In the genomic region with DNA sequence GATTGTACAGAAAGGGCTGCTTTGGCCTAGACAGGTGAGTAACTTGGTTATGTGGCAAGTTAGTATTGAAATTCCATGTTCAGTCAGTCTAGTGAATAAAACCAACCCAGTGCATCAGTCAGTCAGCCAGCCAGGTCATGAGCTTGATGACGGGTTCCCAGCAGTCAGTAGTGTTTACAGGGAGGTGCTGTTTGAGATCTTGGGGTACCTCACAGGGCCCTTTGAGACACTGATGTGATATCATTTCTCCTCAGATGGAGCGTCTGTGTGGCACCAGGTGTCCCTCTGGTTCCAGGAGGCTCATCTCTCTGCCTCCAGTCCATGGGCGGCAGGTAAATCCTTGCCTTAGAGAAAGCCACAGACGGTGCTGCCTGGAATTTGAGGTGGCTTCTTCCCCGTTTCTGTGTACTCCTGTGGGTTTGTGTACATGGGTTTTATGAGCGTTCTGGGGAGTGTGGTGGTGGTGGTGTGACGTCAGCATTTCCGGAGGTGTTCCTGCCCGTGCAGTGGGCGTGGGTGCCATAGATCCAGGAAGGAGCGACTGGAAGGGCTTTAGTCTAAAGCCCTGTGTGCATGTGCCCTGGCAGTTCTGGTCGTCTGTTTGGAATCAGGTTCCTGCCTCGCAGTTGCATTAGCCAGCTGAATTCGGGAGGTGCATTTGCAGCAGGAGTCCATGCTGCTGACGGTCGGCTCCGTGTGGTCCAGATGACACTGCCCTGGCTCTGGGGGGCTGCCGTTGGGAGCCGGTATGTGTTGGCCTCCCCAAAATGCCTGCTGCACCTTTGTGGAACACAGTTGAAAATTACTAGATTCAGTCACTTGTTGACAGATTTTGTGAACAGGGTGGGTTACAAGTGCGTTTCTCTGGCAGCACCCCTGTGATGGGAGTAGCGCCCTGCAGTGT, we compare ENCODE assay signal across 8 cellular contexts. TPM values are rescaled to one million over a fixed set of nuclear protein-coding genes. Genes with fewer than 3 reads are reported as not detected.
DNase-seq lines count a peak whose midpoint lies in the region; ATAC-seq, FAIRE-seq and TF ChIP-seq lines count a peak whose summit lies in the region.

No MANE protein-coding gene starts in this region.

- H3K9me3 ChIP-seq in kidney (ENCODE audit: control insufficient read depth in 1 of 2, low read length in 2 of 2) (no peaks in the 10 kb centered on the region), ascending aorta (no peaks in the 10 kb centered on the region)

- H3K4me1 ChIP-seq in kidney (ENCODE audit: control insufficient read depth in 1 of 2, insufficient read depth in 1 of 2, low read depth in 1 of 2, low read length in 2 of 2) (peaks cover 17 to 23% of the 10 kb centered on the region in 2 donors), ascending aorta (peaks cover 2 to 18% of the 10 kb centered on the region in 2 donors)

- CTCF ChIA-PET in HEK293T (lab: Yijun Ruan, JAX), result no interaction called here

- no peak overlapping the region for H3K9ac ChIP-seq in kidney (ENCODE audit: low read length in 2 of 2)

- H3K36me3 ChIP-seq in kidney (ENCODE audit: control insufficient read depth in 1 of 2, insufficient read depth in 2 of 2, low read length in 2 of 2), result peaks cover 0 to under 1% of the 10 kb centered on the region in 2 donors
- H3K36me3 ChIP-seq in ascending aorta, result peaks cover 0 to 9% of the 10 kb centered on the region in 2 donors

- no peak for TF ChIP-seq CTCF in kidney (IDR thresholded peaks at IDR 0.05; ENCODE audit: borderline replicate concordance, extremely low read depth, insufficient read depth)
- TF ChIP-seq CTCF in ascending aorta (IDR thresholded peaks at IDR 0.05), result no peak

- POLR2A ChIA-PET in HEK293T (lab: Yijun Ruan, JAX), result no interaction called here

- H3K27ac ChIP-seq in kidney (ENCODE audit: low read depth in 2 of 2, low read length in 2 of 2) (no peak overlapping the region), ascending aorta (no peak overlapping the region)

- no peak for FAIRE-seq in kidney (lab: Jason Lieb, UNC)

- H3K4me3 ChIP-seq in kidney (ENCODE audit: low read length in 2 of 2) (peak overlapping the region; percentile 19 to 87), ascending aorta (peak overlapping the region in 1 of 2 donors; percentile 92)

- ATAC-seq in GM21529 (IDR thresholded peaks at IDR 0.05; ENCODE audit: unreplicated experiment) (no peak), HG03342 (IDR thresholded peaks at IDR 0.05; ENCODE audit: unreplicated experiment) (no peak)

- H3K27me3 ChIP-seq in ascending aorta, result no peaks in the 10 kb centered on the region

- intact Hi-C loops in kidney (cut with DNase I) (no loop called here), ascending aorta (cut with DNase I) (loop anchor here (5.0 kb wide), 1 partner anchor 271 kb away; the partner anchor contains the start of gene SLC66A2)

- DNase-seq in NAMALWA (ENCODE audit: low spot score) (peak; percentile 8), kidney (no peak), ascending aorta (ENCODE audit: low spot score in 2 of 2) (no peak), HEK293T (ENCODE audit: extremely low spot score) (no peak)
- peak; percentile 84 for DNase-seq in activated CD8-positive, alpha-beta memory T cell treated with anti-CD3 and anti-CD28 coated beads, Interleukin-2, amount 50 U/mL, for 48 hours
- peak; percentile 24 to 41 for DNase-seq in stimulated activated CD8-positive, alpha-beta memory T cell treated with anti-CD3 and anti-CD28 coated beads, Interleukin-7, amount 100 ng/mL, for 1 hour (ENCODE audit: low read depth in 2 of 2)

TF ChIP-seq in HEK293T, 16 proteins besides CTCF, POLR2A, EP300 and RAD21:
- no peak for TF ChIP-seq ZNF384 (IDR thresholded peaks at IDR 0.05)
- TF ChIP-seq ELF4 (IDR thresholded peaks at IDR 0.05), result no peak
- TF ChIP-seq CTBP1 (IDR thresholded peaks at IDR 0.05; ENCODE audit: borderline replicate concordance), result no peak
- TF ChIP-seq, protein P1, sequence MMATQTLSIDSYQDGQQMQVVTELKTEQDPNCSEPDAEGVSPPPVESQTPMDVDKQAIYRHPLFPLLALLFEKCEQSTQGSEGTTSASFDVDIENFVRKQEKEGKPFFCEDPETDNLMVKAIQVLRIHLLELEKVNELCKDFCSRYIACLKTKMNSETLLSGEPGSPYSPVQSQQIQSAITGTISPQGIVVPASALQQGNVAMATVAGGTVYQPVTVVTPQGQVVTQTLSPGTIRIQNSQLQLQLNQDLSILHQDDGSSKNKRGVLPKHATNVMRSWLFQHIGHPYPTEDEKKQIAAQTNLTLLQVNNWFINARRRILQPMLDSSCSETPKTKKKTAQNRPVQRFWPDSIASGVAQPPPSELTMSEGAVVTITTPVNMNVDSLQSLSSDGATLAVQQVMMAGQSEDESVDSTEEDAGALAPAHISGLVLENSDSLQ (IDR thresholded peaks at IDR 0.05), result no peak
- TF ChIP-seq FOXK2 (IDR thresholded peaks at IDR 0.05), result no peak
- TF ChIP-seq L3MBTL2 (conservative IDR thresholded peaks at IDR 0.05), result no peak

RNA-seq across cellular contexts. Expression of gene CTDP1, which starts 2.1 kb away (rescaled TPM):
- total RNA-seq in kidney, result 21.8 TPM
- 11.1 TPM for polyA plus RNA-seq in kidney (ENCODE audit: insufficient read depth, low read depth, low replicate concordance)
- 31.7 TPM for total RNA-seq in ascending aorta

Comparison
In these comparisons a context has a peak if more than half of its experiments do, and no peak if none do; other contexts are left out.
1. DNase-seq: peak in NAMALWA (single experiment), activated CD8-positive, alpha-beta memory T cell treated with anti-CD3 and anti-CD28 coated beads, Interleukin-2, amount 50 U/mL, for 48 hours (single experiment) and stimulated activated CD8-positive, alpha-beta memory T cell treated with anti-CD3 and anti-CD28 coated beads, Interleukin-7, amount 100 ng/mL, for 1 hour (2 of 2); none in kidney (single experiment), ascending aorta (0 of 2) and HEK293T (single experiment).